Comparison of ENCODE assay signal across 9 cellular contexts in genomic region chr7:26188291-26188999, GRCh38. TPM values are rescaled to one million over a fixed set of nuclear protein-coding genes. Genes with fewer than 3 reads are reported as not detected.
DNase-seq lines count a peak whose midpoint lies in the region; ATAC-seq, FAIRE-seq and TF ChIP-seq lines count a peak whose summit lies in the region.
"Had no signal": no experiment of that assay in that cellular context is flagged by ENCODE, and none has a peak within 500 bp of the region (broad histone marks: within the 10 kb centered on the region; RNA-seq: fewer than 3 reads in every experiment).

No MANE protein-coding gene starts in this region.

- H3K9me3 Mint-ChIP-seq in CD4-positive, CD25-positive, alpha-beta regulatory T cell = peaks cover 0 to 1% (median 0%) of the 10 kb centered on the region in 7 donors
- H3K9me3 Mint-ChIP-seq in glutamatergic neuron (ENCODE audit: unreplicated experiment) = peaks cover 6% of the 10 kb centered on the region

- peaks cover 63% of the 10 kb centered on the region for H3K36me3 Mint-ChIP-seq in CD4-positive, CD25-positive, alpha-beta regulatory T cell
- peaks cover 5% of the 10 kb centered on the region for H3K36me3 Mint-ChIP-seq in glutamatergic neuron (ENCODE audit: unreplicated experiment)

- FAIRE-seq in GM12892 (lab: Jason Lieb, UNC) = peak; percentile 9

- no peaks in the 10 kb centered on the region for H3K9me3 ChIP-seq in CD4-positive, CD25-positive, alpha-beta regulatory T cell (ENCODE audit: control insufficient read depth in 2 of 2, low read length in 2 of 2)
- H3K9me3 ChIP-seq in SJCRH30 (replicated peaks) = peaks cover 8% of the 10 kb centered on the region; the same call in 1 of the 2 replicates

- TF ChIP-seq CTCF in glutamatergic neuron (IDR thresholded peaks at IDR 0.05; ENCODE audit: partially characterized antibody, unreplicated experiment) = no peak

- no peaks in the 10 kb centered on the region for H3K27me3 ChIP-seq in CD4-positive, CD25-positive, alpha-beta regulatory T cell (ENCODE audit: control insufficient read depth, insufficient read depth, low read length)
- H3K27me3 ChIP-seq in SJCRH30 = peaks cover 7% of the 10 kb centered on the region

- H3K27ac ChIP-seq in CD4-positive, CD25-positive, alpha-beta regulatory T cell (ENCODE audit: insufficient read depth, low read length, poor library complexity, severe bottlenecking) = peak overlapping the region; percentile 44
- peak overlapping the region; percentile 4; the same call in 1 of the 2 replicates for H3K27ac ChIP-seq in SJCRH30

- no peaks in the 10 kb centered on the region for H3K27me3 Mint-ChIP-seq in CD4-positive, CD25-positive, alpha-beta regulatory T cell
- H3K27me3 Mint-ChIP-seq in glutamatergic neuron (ENCODE audit: unreplicated experiment) = peaks cover 4% of the 10 kb centered on the region

- peaks cover 51% of the 10 kb centered on the region for H3K4me1 ChIP-seq in CD4-positive, CD25-positive, alpha-beta regulatory T cell (ENCODE audit: control insufficient read depth, insufficient read depth, low read length, poor library complexity, severe bottlenecking)
- H3K4me1 ChIP-seq in SJCRH30 = peaks cover 9% of the 10 kb centered on the region; the same call in 1 of the 2 replicates

- H3K4me3 Mint-ChIP-seq in CD4-positive, CD25-positive, alpha-beta regulatory T cell = peak overlapping the region in 1 of 4 donors; percentile 5
- H3K4me3 Mint-ChIP-seq in glutamatergic neuron (ENCODE audit: unreplicated experiment) = no peak overlapping the region

- H3K36me3 ChIP-seq in CD4-positive, CD25-positive, alpha-beta regulatory T cell (ENCODE audit: control insufficient read depth, insufficient read depth, low read length) = peaks cover 62% of the 10 kb centered on the region
- H3K36me3 ChIP-seq in SJCRH30 = peaks cover 55% of the 10 kb centered on the region

- peak overlapping the region in 2 of 3 donors; percentile 47 to 60 for H3K27ac Mint-ChIP-seq in CD4-positive, CD25-positive, alpha-beta regulatory T cell
- H3K27ac Mint-ChIP-seq in glutamatergic neuron (ENCODE audit: unreplicated experiment) = peak overlapping the region; percentile 76

- TF ChIP-seq POLR2A in GM12892 (IDR thresholded peaks at IDR 0.05; ENCODE audit: low read depth, low read length) = peak; percentile 54

- H3K4me1 Mint-ChIP-seq in CD4-positive, CD25-positive, alpha-beta regulatory T cell = peaks cover 44 to 91% (median 82%) of the 10 kb centered on the region in 4 donors
- peaks cover 4% of the 10 kb centered on the region for H3K4me1 Mint-ChIP-seq in glutamatergic neuron (ENCODE audit: low read depth, unreplicated experiment)

- ATAC-seq in CD4-positive, CD25-positive, alpha-beta regulatory T cell (ENCODE audit: low read depth in 2 of 2) = no peak
- no peak for ATAC-seq in GM18517 (IDR thresholded peaks at IDR 0.05; ENCODE audit: unreplicated experiment)

- DNase-seq in CD4-positive, CD25-positive, alpha-beta regulatory T cell = no peak
- DNase-seq in GM12892 (ENCODE audit: insufficient read length) = no peak
- DNase-seq in SJCRH30 = peak in 1 of 2 experiments; percentile 60
- DNase-seq in glutamatergic neuron = no peak
- DNase-seq in AG20443 (ENCODE audit: low spot score) = no peak
- no peak for DNase-seq in NCI-H510A (lab: John Stamatoyannopoulos, UW)
- DNase-seq in SIG-M5 treated with dmso at 0.1 percent for 504 hours (lab: John Stamatoyannopoulos, UW; ENCODE audit: unreplicated experiment) = no peak
- DNase-seq: dermis blood vessel endothelial cell had no signal

- H3K4me3 ChIP-seq in CD4-positive, CD25-positive, alpha-beta regulatory T cell (ENCODE audit: low read depth, low read length) = peak overlapping the region; percentile 5
- H3K4me3 ChIP-seq in SJCRH30 = no peak overlapping the region; the same call in 1 of the 2 replicates

RNA-seq across cellular contexts. Expression of gene HNRNPA2B1, which starts 12.1 kb away (rescaled TPM):
- total RNA-seq in CD4-positive, CD25-positive, alpha-beta regulatory T cell = 465 TPM
- polyA plus RNA-seq in CD4-positive, CD25-positive, alpha-beta regulatory T cell = 100 to 1,000 TPM; 506 to 541 (median 520) TPM
- 837 TPM for polyA plus RNA-seq in GM12892 (2012; ENCODE audit: missing spikeins)
- total RNA-seq in SJCRH30 (2014; rRNA removed; shearing (Covaris generic)) = 746 and 863 TPM in 2 replicates
- 685 TPM for total RNA-seq in glutamatergic neuron (ENCODE audit: unreplicated experiment)

RNA-seq across cellular contexts. Expression of gene CBX3, which starts 13.1 kb away (rescaled TPM):
- 115 TPM for total RNA-seq in CD4-positive, CD25-positive, alpha-beta regulatory T cell
- 100 to 1,000 TPM in 3 of 4 donors, 10 to 100 TPM in 1; 89.1 to 135 (median 125) TPM for polyA plus RNA-seq in CD4-positive, CD25-positive, alpha-beta regulatory T cell
- 226 TPM for polyA plus RNA-seq in GM12892 (2012; ENCODE audit: missing spikeins)
- total RNA-seq in SJCRH30 (2014; rRNA removed; shearing (Covaris generic)) = 368 and 399 TPM in 2 replicates
- total RNA-seq in glutamatergic neuron (ENCODE audit: unreplicated experiment) = 191 TPM

RNA-seq across cellular contexts. Expression of gene NFE2L3, which starts 36.4 kb away (rescaled TPM):
- 10.9 TPM for total RNA-seq in CD4-positive, CD25-positive, alpha-beta regulatory T cell
- polyA plus RNA-seq in CD4-positive, CD25-positive, alpha-beta regulatory T cell = 10 to 100 TPM in 3 of 4 donors, 1 to 10 TPM in 1; 8.8 to 13.9 (median 13.2) TPM
- polyA plus RNA-seq in GM12892 (2012; ENCODE audit: missing spikeins) = 17.1 TPM
- not detected in 2 replicates for total RNA-seq in SJCRH30 (2014; rRNA removed; shearing (Covaris generic))
- total RNA-seq in glutamatergic neuron (ENCODE audit: unreplicated experiment) = 42.1 TPM

Comparison
In these comparisons a context has a peak if more than half of its experiments do, and no peak if none do; other contexts are left out.
1. RNA of gene NFE2L3, which starts 36.4 kb away (total RNA-seq): 42.1 TPM in glutamatergic neuron (single experiment) and 10.9 TPM in CD4-positive, CD25-positive, alpha-beta regulatory T cell (single experiment); not detected in SJCRH30; every median in the first group is over 10 times any median in the second.